ENCODE assay signal across 1 cellular context in the genomic region with DNA sequence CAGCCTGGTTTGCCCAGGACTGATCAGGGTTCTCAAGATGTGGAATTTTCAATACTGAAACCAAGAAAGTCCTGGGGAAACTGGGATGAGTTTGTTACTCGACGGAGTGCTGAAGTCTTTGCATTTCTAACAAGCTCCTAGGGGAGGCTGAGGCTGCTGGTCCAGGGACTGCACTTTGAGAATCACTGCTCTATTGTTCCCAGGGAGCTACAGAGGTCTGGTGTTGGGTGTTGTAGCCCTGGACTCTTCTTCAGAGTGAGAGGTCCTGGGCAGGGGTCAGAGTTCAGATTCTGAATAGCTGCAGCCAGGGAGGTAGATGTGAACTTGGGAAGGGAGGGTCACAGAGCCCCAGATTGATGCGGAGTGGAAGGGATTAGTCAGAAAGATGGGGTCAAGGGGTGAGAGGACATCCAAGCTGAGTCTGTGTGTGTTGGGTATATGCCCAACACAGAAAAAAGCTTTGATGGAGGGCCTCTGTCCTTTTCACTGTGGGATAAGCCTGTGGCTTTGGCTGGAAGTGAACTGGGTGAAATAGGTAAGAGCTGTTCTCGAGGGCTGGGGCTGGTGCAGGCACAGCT.
TF ChIP-seq lines count a peak whose summit lies in the region.

No MANE protein-coding gene starts in this region.

TF ChIP-seq in HepG2, 621 proteins besides CTCF, POLR2A, EP300 and RAD21:
- TF ChIP-seq ZNF317 (CRISPR knock-in tag; IDR thresholded peaks at IDR 0.05): no peak
- no peak for TF ChIP-seq ZNF160 (CRISPR knock-in tag; IDR thresholded peaks at IDR 0.05)
- 0 out of 2 replicates have a peak, but pooled peaks have one; percentile 7 for TF ChIP-seq HNF4A (CRISPR knock-in tag; IDR thresholded peaks at IDR 0.05)
- no peak for TF ChIP-seq USF2 (IDR thresholded peaks at IDR 0.05; ENCODE audit: low read depth, low read length)
- TF ChIP-seq USF2 (CRISPR knock-in tag; IDR thresholded peaks at IDR 0.05; ENCODE audit: borderline replicate concordance): no peak
- no peak for TF ChIP-seq MIXL1 (CRISPR knock-in tag; IDR thresholded peaks at IDR 0.05)
